Comparison of ENCODE assay signal across 1 cellular context in genomic region chr2:69829243-69830044, GRCh38.
TF ChIP-seq lines count a peak whose summit lies in the region.

A gene with protein sequence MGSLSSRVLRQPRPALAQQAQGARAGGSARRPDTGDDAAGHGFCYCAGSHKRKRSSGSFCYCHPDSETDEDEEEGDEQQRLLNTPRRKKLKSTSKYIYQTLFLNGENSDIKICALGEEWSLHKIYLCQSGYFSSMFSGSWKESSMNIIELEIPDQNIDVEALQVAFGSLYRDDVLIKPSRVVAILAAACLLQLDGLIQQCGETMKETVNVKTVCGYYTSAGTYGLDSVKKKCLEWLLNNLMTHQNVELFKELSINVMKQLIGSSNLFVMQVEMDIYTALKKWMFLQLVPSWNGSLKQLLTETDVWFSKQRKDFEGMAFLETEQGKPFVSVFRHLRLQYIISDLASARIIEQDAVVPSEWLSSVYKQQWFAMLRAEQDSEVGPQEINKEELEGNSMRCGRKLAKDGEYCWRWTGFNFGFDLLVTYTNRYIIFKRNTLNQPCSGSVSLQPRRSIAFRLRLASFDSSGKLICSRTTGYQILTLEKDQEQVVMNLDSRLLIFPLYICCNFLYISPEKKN (plus strand): TSS chr2:69829660. CDS start chr2:69829893, 233 bp downstream.

TF ChIP-seq in K562, 482 proteins besides CTCF, POLR2A, EP300 and RAD21 (continued from another document and continues in another):
- TF ChIP-seq MGA (IDR thresholded peaks at IDR 0.05) (peak; percentile 90), ADNP (tag; IDR thresholded peaks at IDR 0.05) (no peak), CHD1 (IDR thresholded peaks at IDR 0.05; ENCODE audit: low read length) (no peak), CC2D1A (IDR thresholded peaks at IDR 0.05) (peak; percentile 16; the same call in 1 of the 2 replicates), PHB2 (IDR thresholded peaks at IDR 0.05; ENCODE audit: low read depth) (no peak), TCF3 (CRISPR knock-in tag; IDR thresholded peaks at IDR 0.05) (no peak; the same call in 1 of the 2 replicates), HNRNPH1 (optimal IDR thresholded peaks at IDR 0.05; ENCODE audit: low read depth, low read length) (no peak), GABPB1 (CRISPR knock-in tag; IDR thresholded peaks at IDR 0.05) (peak; percentile 92), GTF3C2 (IDR thresholded peaks at IDR 0.05; ENCODE audit: borderline replicate concordance, extremely low read depth, insufficient read length) (no peak), RBM22 (IDR thresholded peaks at IDR 0.05; ENCODE audit: low read depth, low read length, poor library complexity, severe bottlenecking) (no peak), ZNF830 (CRISPR knock-in tag; IDR thresholded peaks at IDR 0.05) (no peak), LCOR (CRISPR knock-in tag; IDR thresholded peaks at IDR 0.05) (peak; percentile 85; the same call in 1 of the 2 replicates), MTA2 (IDR thresholded peaks at IDR 0.05; ENCODE audit: low read depth) (no peak), ZNF57 (CRISPR knock-in tag; IDR thresholded peaks at IDR 0.05) (no peak), YBX1 (IDR thresholded peaks at IDR 0.05) (no peak), ZNF707 (CRISPR knock-in tag; conservative IDR thresholded peaks at IDR 0.05) (no peak), ZNF239 (CRISPR knock-in tag; IDR thresholded peaks at IDR 0.05) (no peak), ZNF316 (IDR thresholded peaks at IDR 0.05) (no peak), IFI16 (CRISPR knock-in tag; IDR thresholded peaks at IDR 0.05) (no peak), ATF1 (CRISPR knock-in tag; IDR thresholded peaks at IDR 0.05) (peak; percentile 75), ATF1 (tag; IDR thresholded peaks at IDR 0.05) (peak; percentile 94), KDM5B (IDR thresholded peaks at IDR 0.05; ENCODE audit: insufficient replicate concordance, low read depth, low read length) (peak; percentile 72), HDAC1 (IDR thresholded peaks at IDR 0.05) (peak in 1 of 2 experiments; percentile 78; a peak in 2 of 4 replicates), RBM15 (IDR thresholded peaks at IDR 0.05; ENCODE audit: insufficient read depth, low read length) (no peak), MCM2 (IDR thresholded peaks at IDR 0.05; ENCODE audit: low read depth) (no peak), ZFX (CRISPR knock-in tag; IDR thresholded peaks at IDR 0.05) (peak; percentile 97), EP400 (IDR thresholded peaks at IDR 0.05) (peak; percentile 97), PHB (CRISPR knock-in tag; IDR thresholded peaks at IDR 0.05) (no peak), RBM17 (IDR thresholded peaks at IDR 0.05; ENCODE audit: borderline replicate concordance, low read depth, low read length) (no peak), ZNF133 (CRISPR knock-in tag; IDR thresholded peaks at IDR 0.05) (no peak), SAP30 (IDR thresholded peaks at IDR 0.05; ENCODE audit: borderline replicate concordance, insufficient read depth, low read depth, low read length, poor library complexity, severe bottlenecking) (peak; percentile 84), ELF1 (tag; IDR thresholded peaks at IDR 0.05) (no peak), NR4A1 (CRISPR knock-in tag; IDR thresholded peaks at IDR 0.05) (no peak), NR4A1 (tag; IDR thresholded peaks at IDR 0.05) (no peak), TCF7 (IDR thresholded peaks at IDR 0.05; ENCODE audit: borderline replicate concordance) (no peak), RNF2 (IDR thresholded peaks at IDR 0.05) (no peak; the same call in 1 of the 2 replicates), HCFC1 (IDR thresholded peaks at IDR 0.05; ENCODE audit: low read depth, low read length) (peak; percentile 73), RCOR1 (IDR thresholded peaks at IDR 0.05; ENCODE audit: borderline replicate concordance in 1 of 2, low read depth in 2 of 2, low read length in 2 of 2) (peak in 1 of 2 experiments; percentile 59; a peak in 3 of 4 replicates), MEF2A (IDR thresholded peaks at IDR 0.05; ENCODE audit: control insufficient read depth, low read depth, low read length) (no peak), MAZ (CRISPR knock-in tag; conservative IDR thresholded peaks at IDR 0.05 in 1 of 2, IDR thresholded peaks at IDR 0.05 in 1 of 2) (peak; percentile 79), CHD4 (IDR thresholded peaks at IDR 0.05; ENCODE audit: insufficient read depth, insufficient replicate concordance, low read depth, low read length, poor library complexity, severe bottlenecking) (no peak), FIP1L1 (IDR thresholded peaks at IDR 0.05; ENCODE audit: low read depth, low read length, poor library complexity, severe bottlenecking) (peak; percentile 75), RHOXF2B (CRISPR knock-in tag; conservative IDR thresholded peaks at IDR 0.05) (no peak), MAFG (tag; conservative IDR thresholded peaks at IDR 0.05) (no peak), REST (CRISPR knock-in tag; IDR thresholded peaks at IDR 0.05; ENCODE audit: low read depth) (peak; percentile 60; the same call in 1 of the 2 replicates)
- TF ChIP-seq, protein P1, sequence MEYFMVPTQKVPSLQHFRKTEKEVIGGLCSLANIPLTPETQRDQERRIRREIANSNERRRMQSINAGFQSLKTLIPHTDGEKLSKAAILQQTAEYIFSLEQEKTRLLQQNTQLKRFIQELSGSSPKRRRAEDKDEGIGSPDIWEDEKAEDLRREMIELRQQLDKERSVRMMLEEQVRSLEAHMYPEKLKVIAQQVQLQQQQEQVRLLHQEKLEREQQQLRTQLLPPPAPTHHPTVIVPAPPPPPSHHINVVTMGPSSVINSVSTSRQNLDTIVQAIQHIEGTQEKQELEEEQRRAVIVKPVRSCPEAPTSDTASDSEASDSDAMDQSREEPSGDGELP (CRISPR knock-in tag; IDR thresholded peaks at IDR 0.05; ENCODE audit: borderline replicate concordance) = peak; percentile 91
- TF ChIP-seq, protein P2, sequence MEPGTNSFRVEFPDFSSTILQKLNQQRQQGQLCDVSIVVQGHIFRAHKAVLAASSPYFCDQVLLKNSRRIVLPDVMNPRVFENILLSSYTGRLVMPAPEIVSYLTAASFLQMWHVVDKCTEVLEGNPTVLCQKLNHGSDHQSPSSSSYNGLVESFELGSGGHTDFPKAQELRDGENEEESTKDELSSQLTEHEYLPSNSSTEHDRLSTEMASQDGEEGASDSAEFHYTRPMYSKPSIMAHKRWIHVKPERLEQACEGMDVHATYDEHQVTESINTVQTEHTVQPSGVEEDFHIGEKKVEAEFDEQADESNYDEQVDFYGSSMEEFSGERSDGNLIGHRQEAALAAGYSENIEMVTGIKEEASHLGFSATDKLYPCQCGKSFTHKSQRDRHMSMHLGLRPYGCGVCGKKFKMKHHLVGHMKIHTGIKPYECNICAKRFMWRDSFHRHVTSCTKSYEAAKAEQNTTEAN (CRISPR knock-in tag; IDR thresholded peaks at IDR 0.05) = peak; percentile 53; the same call in 1 of the 2 replicates
